In genomic region chr6:5997420-5998093, GRCh38 we compare ENCODE assay signal across 8 cellular contexts. TPM values are rescaled to one million over a fixed set of nuclear protein-coding genes. Genes with fewer than 3 reads are reported as not detected.
DNase-seq lines count a peak whose midpoint lies in the region; ATAC-seq and TF ChIP-seq lines count a peak whose summit lies in the region.

No MANE protein-coding gene starts in this region.

- peak overlapping the region; percentile 96 for H3K4me2 ChIP-seq in mesenchymal stem cell (ENCODE audit: low read length, poor library complexity, severe bottlenecking)

- H2BK12ac ChIP-seq in mesenchymal stem cell (ENCODE audit: low read length in 2 of 2) = no peak overlapping the region

- H3K9me3 ChIP-seq in mesenchymal stem cell (ENCODE audit: control insufficient read depth, low read length) = no peaks in the 10 kb centered on the region

- no peak overlapping the region for H4K91ac ChIP-seq in mesenchymal stem cell (ENCODE audit: low read length)

- H3K27me3 ChIP-seq in mesenchymal stem cell (ENCODE audit: control insufficient read depth in 1 of 2, insufficient read depth in 1 of 2, low read length in 2 of 2) = peaks cover 52 to 86% of the 10 kb centered on the region in 2 experiments

- H4K8ac ChIP-seq in mesenchymal stem cell (ENCODE audit: low read length) = no peak overlapping the region

- H2AFZ ChIP-seq in mesenchymal stem cell (ENCODE audit: low read depth, low read length) = no peak overlapping the region

- no peak overlapping the region for H3K18ac ChIP-seq in mesenchymal stem cell (ENCODE audit: low read depth in 1 of 2, low read length in 2 of 2)

- no peak overlapping the region for H2BK15ac ChIP-seq in mesenchymal stem cell (ENCODE audit: low read depth, poor library complexity, severe bottlenecking)

- H3K4me3 ChIP-seq in GM12864 (ENCODE audit: low read depth, low read length) (peak overlapping the region; percentile 59), mesenchymal stem cell (ENCODE audit: insufficient read depth in 1 of 2, low read depth in 1 of 2, low read length in 2 of 2) (peak overlapping the region in 1 of 2 experiments; percentile 77)

- H3K27ac ChIP-seq in mesenchymal stem cell (ENCODE audit: low read length, poor library complexity, severe bottlenecking) = no peak overlapping the region

- TF ChIP-seq CTCF in GM12864 (IDR thresholded peaks at IDR 0.05; ENCODE audit: low read depth, low read length, missing control alignments) = no peak

- ATAC-seq in HG03439 (IDR thresholded peaks at IDR 0.05; ENCODE audit: unreplicated experiment) (no peak), HG03469 (IDR thresholded peaks at IDR 0.05; ENCODE audit: unreplicated experiment) (no peak), HG02973 (IDR thresholded peaks at IDR 0.05; ENCODE audit: unreplicated experiment) (no peak)

- no peak overlapping the region for H2BK120ac ChIP-seq in mesenchymal stem cell (ENCODE audit: low read depth, low read length)

- no peak overlapping the region for H3K14ac ChIP-seq in mesenchymal stem cell (ENCODE audit: low read length in 2 of 2)

- H3K23ac ChIP-seq in mesenchymal stem cell (ENCODE audit: low read length in 2 of 2) = peak overlapping the region in 1 of 2 experiments; percentile 11

- H3K4ac ChIP-seq in mesenchymal stem cell (ENCODE audit: low read depth in 1 of 2, low read length in 2 of 2) = no peak overlapping the region

- H2AK5ac ChIP-seq in mesenchymal stem cell (ENCODE audit: low read length, severe bottlenecking) = no peak overlapping the region

- peaks cover 21% of the 10 kb centered on the region for H3K4me1 ChIP-seq in mesenchymal stem cell (ENCODE audit: control insufficient read depth, insufficient read depth, low read depth, low read length)

- WGBS in mesenchymal stem cell = 8% methylated on average over 18 of the region's 23 CpGs

- H3K9ac ChIP-seq in mesenchymal stem cell (ENCODE audit: low read length) = peak overlapping the region; percentile 86

- no peak overlapping the region for H2BK5ac ChIP-seq in mesenchymal stem cell (ENCODE audit: low read depth, low read length, poor library complexity, severe bottlenecking)

- H3K79me1 ChIP-seq in mesenchymal stem cell (replicated peaks; ENCODE audit: low read length, poor library complexity, severe bottlenecking) = no peaks in the 10 kb centered on the region

- DNase-seq in GM12864 (ENCODE audit: low read depth) = no peak
- DNase-seq in NCI-H2227 (lab: John Stamatoyannopoulos, UW; ENCODE audit: unreplicated experiment) = peak; percentile 70
- DNase-seq in cerebellum (ENCODE audit: low spot score) = peak; percentile 36
- DNase-seq in mesenchymal stem cell = no peak
- DNase-seq in DMS153 (lab: John Stamatoyannopoulos, UW) = no peak

- peaks cover 0 to 7% of the 10 kb centered on the region in 2 experiments for H3K36me3 ChIP-seq in mesenchymal stem cell (ENCODE audit: control insufficient read depth in 1 of 2, insufficient read depth in 2 of 2, low read depth in 1 of 2, low read length in 2 of 2)

RNA-seq across cellular contexts. Expression of gene NRN1, which starts 9.2 kb away (rescaled TPM):
- 55.1 TPM for total RNA-seq in cerebellum
- 0.30 TPM for polyA plus RNA-seq in mesenchymal stem cell (2013, experiment 1 of 2)
- 0.40 TPM for polyA plus RNA-seq in mesenchymal stem cell (2013, experiment 2 of 2)

Comparison
In these comparisons a context has a peak if more than half of its experiments do, and no peak if none do; other contexts are left out.
1. DNase-seq: peak in NCI-H2227 (single experiment) and cerebellum (single experiment); none in GM12864 (single experiment), mesenchymal stem cell (single experiment) and DMS153 (single experiment).